8 cellular contexts compared by ENCODE assay signal in the genomic region with DNA sequence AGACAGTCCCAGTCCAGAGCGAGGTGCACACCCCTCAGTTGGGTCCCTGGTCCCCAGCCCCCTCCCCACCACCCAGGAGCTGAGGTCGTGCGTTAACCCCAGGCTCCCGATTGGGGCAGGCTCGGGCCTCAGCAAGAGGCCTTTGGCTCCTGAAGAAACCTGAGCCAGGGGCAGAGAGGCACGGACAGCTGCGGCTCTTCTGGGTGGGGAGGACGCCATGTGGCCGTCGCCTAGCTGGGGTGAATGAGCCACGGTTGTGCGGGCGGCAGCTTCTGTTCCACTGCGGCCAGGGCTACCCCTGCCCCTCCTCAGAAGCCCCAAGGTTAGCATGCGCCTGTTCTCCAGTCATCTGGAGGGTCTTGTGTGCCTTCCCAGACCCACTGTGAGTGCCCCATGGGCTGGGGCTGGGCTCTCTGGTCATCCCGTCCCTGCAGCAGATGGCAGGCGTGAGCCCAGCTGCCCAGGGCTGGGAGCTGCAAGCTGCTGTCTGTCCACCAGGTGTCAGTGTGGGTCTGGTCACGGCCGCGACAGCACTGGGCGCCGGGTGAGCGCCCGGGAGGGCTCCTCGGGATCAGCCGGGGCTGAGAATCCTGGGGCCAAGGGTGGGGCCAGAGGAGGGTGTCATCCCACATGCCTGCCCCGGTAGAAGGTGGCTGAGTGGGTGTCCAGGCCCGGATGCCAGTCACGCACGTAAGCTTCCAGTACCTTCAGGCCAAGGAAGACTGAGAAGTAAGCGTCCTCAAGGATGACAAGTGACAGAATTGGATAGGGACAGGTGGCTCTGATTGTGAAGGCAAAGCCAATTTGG. TPM values are rescaled to one million over a fixed set of nuclear protein-coding genes. Genes with fewer than 3 reads are reported as not detected.
DNase-seq lines count a peak whose midpoint lies in the region; ATAC-seq, FAIRE-seq and TF ChIP-seq lines count a peak whose summit lies in the region.

No MANE protein-coding gene starts in this region.

- H4K20me1 ChIP-seq in GM23248 (ENCODE audit: insufficient read depth), result no peaks in the 10 kb centered on the region
- H4K20me1 ChIP-seq in HepG2 (ENCODE audit: insufficient read depth, low read length), result no peaks in the 10 kb centered on the region

- H3K9me3 ChIP-seq in GM23248 (ENCODE audit: low read depth) (no peaks in the 10 kb centered on the region), HepG2 (ENCODE audit: low read length) (no peaks in the 10 kb centered on the region)

- TF ChIP-seq POLR2A in NB4 (IDR thresholded peaks at IDR 0.05; ENCODE audit: extremely low read depth, insufficient read length), result no peak
- no peak for TF ChIP-seq POLR2A in HepG2 (IDR thresholded peaks at IDR 0.05; ENCODE audit: insufficient read depth in 1 of 2, low read depth in 2 of 2, low read length in 2 of 2)

- H3K27me3 ChIP-seq in GM23248 (replicated peaks; ENCODE audit: insufficient read depth) (no peaks in the 10 kb centered on the region), HepG2 (ENCODE audit: control insufficient read depth in 1 of 2, insufficient read depth in 2 of 2, low read length in 2 of 2) (peaks cover 8 to 48% of the 10 kb centered on the region in 2 experiments; a peak in 4 of 5 replicates)

- POLR2A ChIA-PET in HepG2 (lab: Yijun Ruan, JAX), result interaction anchor here (1.0 kb wide), 1 partner anchor 129 kb away, joined by 4 read pairs; no protein-coding TSS in a partner anchor

- in situ Hi-C loops in GM23248 (cut with MboI) (no loop called here), HepG2 (cut with HindIII; ENCODE audit: extremely low pct_ligation_motif_present, low pct_unique_long_range_greater_than_20kb) (no loop called here)

- no TSS peak for BruUV-seq in HepG2 (replicated peaks; lab: Mats Ljungman, UMichigan)

- no peaks in the 10 kb centered on the region for H3K4me1 ChIP-seq in GM23248 (ENCODE audit: insufficient read depth)
- H3K4me1 ChIP-seq in HepG2 (ENCODE audit: insufficient read depth, low read length), result 0 out of 2 replicates have a peak, but pooled peaks cover 5% of the 10 kb centered on the region

- DNase-seq in DMS53 treated with DMSO at 0.1 percent for 48 hours (lab: John Stamatoyannopoulos, UW; ENCODE audit: unreplicated experiment), result peak; percentile 33
- peak; percentile 75 for DNase-seq in GM23248
- peak; percentile 68 for DNase-seq in NB4 (ENCODE audit: low read depth)
- DNase-seq in activated CD4-positive, alpha-beta T cell treated with anti-CD3 and anti-CD28 coated beads for 24 hours (ENCODE audit: low read depth in 2 of 2), result peak; percentile 41 to 45
- DNase-seq in choroid plexus epithelial cell (ENCODE audit: low read depth), result peak; percentile 70
- DNase-seq in HepG2 (ENCODE audit: low spot score), result peak; percentile 23
- DNase-seq in stimulated activated CD4-positive, alpha-beta T cell treated with anti-CD3 and anti-CD28 coated beads, TNF-alpha, amount 100 ng/mL, for 4 hours (ENCODE audit: low read depth in 3 of 3), result peak; percentile 15 to 23 (median 17)
- DNase-seq in NCI-H1105 treated with DMSO at 0.1 percent for 48 hours (lab: John Stamatoyannopoulos, UW), result no peak

- peak; percentile 82 for FAIRE-seq in HepG2 (lab: Jason Lieb, UNC)

- peak; percentile 82 for TF ChIP-seq RAD21 in HepG2 (CRISPR knock-in tag; IDR thresholded peaks at IDR 0.05)

- H2AFZ ChIP-seq in GM23248, result no peak overlapping the region
- no peak overlapping the region for H2AFZ ChIP-seq in HepG2 (ENCODE audit: low read length)

- H3K9ac ChIP-seq in GM23248 (no peak overlapping the region), HepG2 (ENCODE audit: insufficient read depth, low read depth, low read length) (no peak overlapping the region)

- peak; percentile 86 for TF ChIP-seq CTCF in NB4 (IDR thresholded peaks at IDR 0.05; ENCODE audit: low read depth, low read length)
- TF ChIP-seq CTCF in choroid plexus epithelial cell (conservative IDR thresholded peaks at IDR 0.05; ENCODE audit: low read depth, low read length), result peak; percentile 88
- TF ChIP-seq CTCF in HepG2 (CRISPR knock-in tag; IDR thresholded peaks at IDR 0.05), result peak; percentile 93

- intact Hi-C loops in HepG2 (cut with micrococcal nuclease; ENCODE audit: unreplicated experiment), result loop anchor here (1.0 to 5.0 kb wide), 2 partner anchors 129 to 672 kb away; no protein-coding TSS in a partner anchor

- H3K27ac ChIP-seq in GM23248 (no peak overlapping the region), HepG2 (ENCODE audit: extremely low read length, insufficient read depth, low read length) (no peak overlapping the region)

- no peaks in the 10 kb centered on the region for H3K79me2 ChIP-seq in GM23248 (ENCODE audit: insufficient read depth)
- H3K79me2 ChIP-seq in HepG2 (ENCODE audit: insufficient read depth, low read length), result no peaks in the 10 kb centered on the region

- H3K4me2 ChIP-seq in GM23248 (ENCODE audit: unreplicated experiment) (no peak overlapping the region), HepG2 (ENCODE audit: low read depth, low read length) (no peak overlapping the region)

- TF ChIP-seq EP300 in HepG2 (IDR thresholded peaks at IDR 0.05; ENCODE audit: low read depth in 2 of 2, low read length in 2 of 2) (no peak), HepG2 (CRISPR knock-in tag; IDR thresholded peaks at IDR 0.05; ENCODE audit: borderline replicate concordance) (no peak)

- WGBS in GM23248 (ENCODE audit: low coverage in 1 of 2, low lambda C conversion rate in 2 of 2, missing lambda C conversion rate in 2 of 2), 2 experiments, result 34 to 49% methylated on average over 10 to 17 of the region's 31 CpGs
- WGBS in HepG2 (ENCODE audit: low lambda C conversion rate), result 0% methylated on average over 5 of the region's 31 CpGs

- ATAC-seq in HepG2, result peak; percentile 89

- H3K4me3 ChIP-seq in GM23248 (no peak overlapping the region), NB4 (ENCODE audit: low read depth, low read length) (no peak overlapping the region), choroid plexus epithelial cell (ENCODE audit: low read depth, low read length) (no peak overlapping the region), HepG2 (replicated peaks in 1 of 3; ENCODE audit: insufficient read depth in 1 of 3, low read depth in 2 of 3, low read length in 3 of 3) (no peak overlapping the region)

- H3K9me2 ChIP-seq in GM23248 (ENCODE audit: insufficient read depth), result no peaks in the 10 kb centered on the region

- CTCF ChIA-PET in HepG2 (lab: Yijun Ruan, JAX; ENCODE audit: low intra/inter-chr PET ratio, low total read pairs), result interaction anchor here (1.5 to 2.9 kb wide), 3 partner anchors 123 to 129 kb away, joined by 3 to 25 read pairs (median 7); no protein-coding TSS in a partner anchor

- no peaks in the 10 kb centered on the region for H3F3A ChIP-seq in GM23248 (ENCODE audit: insufficient read depth)

- H3K36me3 ChIP-seq in GM23248 (ENCODE audit: low read depth) (no peaks in the 10 kb centered on the region), HepG2 (replicated peaks in 1 of 2; ENCODE audit: control insufficient read depth in 1 of 2, insufficient read depth in 2 of 2, low read length in 2 of 2) (no peaks in the 10 kb centered on the region)

RNA-seq across cellular contexts. Expression of a gene that starts 21.9 kb away (rescaled TPM):
- not detected in 2 replicates for total RNA-seq in GM23248 (2014; rRNA removed; shearing (Covaris generic))
- not detected in 2 replicates for polyA plus RNA-seq in GM23248 (2016; fragmentation: Nextera tagmentation; extraction: Ambion mirVana)
- not detected in 2 replicates for total RNA-seq in HepG2 (2016; rRNA removed; fragmentation: Illumina TruSeq; extraction: Trizol)
- total RNA-seq in HepG2 (2016; cell fraction: cytosol; rRNA removed; fragmentation: Illumina TruSeq; extraction: Trizol; ENCODE audit: low read depth), result not detected in 2 replicates
- not detected in 2 replicates for total RNA-seq in HepG2 (2016; cell fraction: insoluble cytoplasmic fraction; rRNA removed; fragmentation: Illumina TruSeq; extraction: Trizol)
- total RNA-seq in HepG2 (2016; cell fraction: membrane; rRNA removed; fragmentation: Illumina TruSeq; extraction: Trizol), result not detected in 2 replicates
- total RNA-seq in HepG2 (2016; cell fraction: nucleus; rRNA removed; fragmentation: Illumina TruSeq; extraction: Trizol), result not detected in 2 replicates
- polyA plus RNA-seq in HepG2 (2011; rRNA removed), result not detected in 2 replicates
- not detected in 2 replicates for polyA plus RNA-seq in HepG2 (2011; cell fraction: cytosol; rRNA removed)
- polyA plus RNA-seq in HepG2 (2011; cell fraction: nucleus; rRNA removed), result not detected in 2 replicates
- not detected in 2 replicates for polyA plus RNA-seq in HepG2 (2012)
- not detected in 2 replicates for polyA plus RNA-seq in HepG2 (2016; cell fraction: cytosol; fragmentation: Illumina TruSeq; extraction: Trizol; ENCODE audit: low read depth)
- not detected in 2 replicates for polyA plus RNA-seq in HepG2 (2016; cell fraction: insoluble cytoplasmic fraction; fragmentation: Illumina TruSeq; extraction: Trizol; ENCODE audit: low read depth)
- polyA plus RNA-seq in HepG2 (2016; cell fraction: membrane; fragmentation: Illumina TruSeq; extraction: Trizol; ENCODE audit: low read depth), result not detected in 2 replicates
- not detected in 2 replicates for polyA plus RNA-seq in HepG2 (2016; cell fraction: nucleus; fragmentation: Illumina TruSeq; extraction: Trizol; ENCODE audit: insufficient read depth, low read depth)
- not detected in 2 replicates for polyA minus RNA-seq in HepG2 (2011; rRNA and poly(A)+ RNA removed; ENCODE audit: low replicate concordance)
- not detected in 2 replicates for polyA minus RNA-seq in HepG2 (2011; cell fraction: cytosol; rRNA and poly(A)+ RNA removed)
- not detected in 2 replicates for polyA minus RNA-seq in HepG2 (2011; cell fraction: nucleus; rRNA and poly(A)+ RNA removed)

RNA-seq across cellular contexts. Expression of a gene that starts 44.6 kb away (rescaled TPM):
- 115 and 129 TPM in 2 replicates for total RNA-seq in GM23248 (2014; rRNA removed; shearing (Covaris generic))
- polyA plus RNA-seq in GM23248 (2016; fragmentation: Nextera tagmentation; extraction: Ambion mirVana) (308 and 314 TPM in 2 replicates), HepG2 (2011; rRNA removed) (0.40 and 0.63 TPM in 2 replicates)
- total RNA-seq in HepG2 (2016; rRNA removed; fragmentation: Illumina TruSeq; extraction: Trizol), result 0.18 TPM in 1 of 2 replicates, not detected in the other
- total RNA-seq in HepG2 (2016; cell fraction: cytosol; rRNA removed; fragmentation: Illumina TruSeq; extraction: Trizol; ENCODE audit: low read depth), result not detected in 2 replicates
- total RNA-seq in HepG2 (2016; cell fraction: insoluble cytoplasmic fraction; rRNA removed; fragmentation: Illumina TruSeq; extraction: Trizol), result 0.19 TPM in 1 of 2 replicates, not detected in the other
- 0.06 and 0.21 TPM in 2 replicates for total RNA-seq in HepG2 (2016; cell fraction: membrane; rRNA removed; fragmentation: Illumina TruSeq; extraction: Trizol)
- total RNA-seq in HepG2 (2016; cell fraction: nucleus; rRNA removed; fragmentation: Illumina TruSeq; extraction: Trizol), result 0.25 and 0.85 TPM in 2 replicates
- 0.28 and 0.54 TPM in 2 replicates for polyA plus RNA-seq in HepG2 (2011; cell fraction: cytosol; rRNA removed)
- polyA plus RNA-seq in HepG2 (2011; cell fraction: nucleus; rRNA removed), result 0.54 and 0.85 TPM in 2 replicates
- 1.5 and 1.9 TPM in 2 replicates for polyA plus RNA-seq in HepG2 (2012)
- 0.10 and 0.11 TPM in 2 replicates for polyA plus RNA-seq in HepG2 (2016; cell fraction: cytosol; fragmentation: Illumina TruSeq; extraction: Trizol; ENCODE audit: low read depth)
- polyA plus RNA-seq in HepG2 (2016; cell fraction: insoluble cytoplasmic fraction; fragmentation: Illumina TruSeq; extraction: Trizol; ENCODE audit: low read depth), result 0.26 TPM in 1 of 2 replicates, not detected in the other
- 0.49 and 1.0 TPM in 2 replicates for polyA plus RNA-seq in HepG2 (2016; cell fraction: membrane; fragmentation: Illumina TruSeq; extraction: Trizol; ENCODE audit: low read depth)
- 0.98 and 1.4 TPM in 2 replicates for polyA plus RNA-seq in HepG2 (2016; cell fraction: nucleus; fragmentation: Illumina TruSeq; extraction: Trizol; ENCODE audit: insufficient read depth, low read depth)
- 1.3 TPM in 1 of 2 replicates, not detected in the other for polyA minus RNA-seq in HepG2 (2011; rRNA and poly(A)+ RNA removed; ENCODE audit: low replicate concordance)
- polyA minus RNA-seq in HepG2 (2011; cell fraction: cytosol; rRNA and poly(A)+ RNA removed), result 0.99 and 1.3 TPM in 2 replicates
- 0.37 and 0.77 TPM in 2 replicates for polyA minus RNA-seq in HepG2 (2011; cell fraction: nucleus; rRNA and poly(A)+ RNA removed)

RNA-seq across cellular contexts. Expression of a gene that starts 59.6 kb away (rescaled TPM):
- total RNA-seq in GM23248 (2014; rRNA removed; shearing (Covaris generic)), result 34.7 and 45.5 TPM in 2 replicates
- 29.1 and 34.5 TPM in 2 replicates for polyA plus RNA-seq in GM23248 (2016; fragmentation: Nextera tagmentation; extraction: Ambion mirVana)
- 23.7 and 25.5 TPM in 2 replicates for total RNA-seq in HepG2 (2016; rRNA removed; fragmentation: Illumina TruSeq; extraction: Trizol)
- 68.7 and 75.5 TPM in 2 replicates for total RNA-seq in HepG2 (2016; cell fraction: cytosol; rRNA removed; fragmentation: Illumina TruSeq; extraction: Trizol; ENCODE audit: low read depth)
- 21.1 and 24.5 TPM in 2 replicates for total RNA-seq in HepG2 (2016; cell fraction: insoluble cytoplasmic fraction; rRNA removed; fragmentation: Illumina TruSeq; extraction: Trizol)
- total RNA-seq in HepG2 (2016; cell fraction: membrane; rRNA removed; fragmentation: Illumina TruSeq; extraction: Trizol), result 70.2 and 79.6 TPM in 2 replicates
- total RNA-seq in HepG2 (2016; cell fraction: nucleus; rRNA removed; fragmentation: Illumina TruSeq; extraction: Trizol), result 9.8 and 13.2 TPM in 2 replicates
- polyA plus RNA-seq in HepG2 (2011; rRNA removed), result 15.0 and 22.0 TPM in 2 replicates
- 21.9 and 25.7 TPM in 2 replicates for polyA plus RNA-seq in HepG2 (2011; cell fraction: cytosol; rRNA removed)
- 11.2 and 14.5 TPM in 2 replicates for polyA plus RNA-seq in HepG2 (2011; cell fraction: nucleus; rRNA removed)
- polyA plus RNA-seq in HepG2 (2012), result 8.9 and 11.1 TPM in 2 replicates
- polyA plus RNA-seq in HepG2 (2016; cell fraction: cytosol; fragmentation: Illumina TruSeq; extraction: Trizol; ENCODE audit: low read depth), result 68.9 and 82.0 TPM in 2 replicates
- polyA plus RNA-seq in HepG2 (2016; cell fraction: insoluble cytoplasmic fraction; fragmentation: Illumina TruSeq; extraction: Trizol; ENCODE audit: low read depth), result 20.1 and 20.6 TPM in 2 replicates
- polyA plus RNA-seq in HepG2 (2016; cell fraction: membrane; fragmentation: Illumina TruSeq; extraction: Trizol; ENCODE audit: low read depth), result 55.1 and 67.3 TPM in 2 replicates
- polyA plus RNA-seq in HepG2 (2016; cell fraction: nucleus; fragmentation: Illumina TruSeq; extraction: Trizol; ENCODE audit: insufficient read depth, low read depth), result 15.0 and 20.6 TPM in 2 replicates
- 19.4 and 43.5 TPM in 2 replicates for polyA minus RNA-seq in HepG2 (2011; rRNA and poly(A)+ RNA removed; ENCODE audit: low replicate concordance)
- polyA minus RNA-seq in HepG2 (2011; cell fraction: cytosol; rRNA and poly(A)+ RNA removed), result 6.7 and 9.8 TPM in 2 replicates
- 5.4 and 6.1 TPM in 2 replicates for polyA minus RNA-seq in HepG2 (2011; cell fraction: nucleus; rRNA and poly(A)+ RNA removed)

Comparison
In these comparisons a context has a peak if more than half of its experiments do, and no peak if none do; other contexts are left out.
1. RNA of a gene that starts 44.6 kb away (total RNA-seq): 115 to 129 TPM in GM23248; 0.06 to 0.85 TPM in HepG2; every median in the first group is over 10 times any median in the second.
2. Peak in every context shown above with its lines, with median percentiles within 50 percentile points of each other: CTCF ChIP-seq.